In the genomic region with DNA sequence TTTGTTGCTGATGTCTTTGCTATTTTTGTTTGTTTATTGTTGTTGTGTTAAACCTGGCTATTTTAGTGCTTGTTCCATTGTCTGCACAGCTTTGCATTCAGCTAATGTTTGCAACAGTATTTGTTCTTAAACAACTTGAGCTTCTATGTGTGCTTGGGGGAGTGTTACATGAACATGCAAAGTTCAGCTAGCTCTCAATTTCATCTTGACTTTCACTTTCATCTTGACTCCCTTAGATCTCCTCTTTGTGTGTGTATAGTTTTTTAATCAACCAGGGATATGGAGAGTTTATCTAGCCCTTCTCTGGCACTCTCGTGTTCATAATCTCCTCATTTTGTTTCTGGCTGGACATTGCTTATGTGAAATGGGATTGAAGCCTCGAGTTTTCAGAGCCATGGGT, we compare ENCODE assay signal across 1 cellular context.
TF ChIP-seq lines count a peak whose summit lies in the region.

No MANE protein-coding gene starts in this region.

TF ChIP-seq in GM23338, 12 proteins besides CTCF, POLR2A, EP300 and RAD21 (continued from another document):
- TF ChIP-seq, protein P1, sequence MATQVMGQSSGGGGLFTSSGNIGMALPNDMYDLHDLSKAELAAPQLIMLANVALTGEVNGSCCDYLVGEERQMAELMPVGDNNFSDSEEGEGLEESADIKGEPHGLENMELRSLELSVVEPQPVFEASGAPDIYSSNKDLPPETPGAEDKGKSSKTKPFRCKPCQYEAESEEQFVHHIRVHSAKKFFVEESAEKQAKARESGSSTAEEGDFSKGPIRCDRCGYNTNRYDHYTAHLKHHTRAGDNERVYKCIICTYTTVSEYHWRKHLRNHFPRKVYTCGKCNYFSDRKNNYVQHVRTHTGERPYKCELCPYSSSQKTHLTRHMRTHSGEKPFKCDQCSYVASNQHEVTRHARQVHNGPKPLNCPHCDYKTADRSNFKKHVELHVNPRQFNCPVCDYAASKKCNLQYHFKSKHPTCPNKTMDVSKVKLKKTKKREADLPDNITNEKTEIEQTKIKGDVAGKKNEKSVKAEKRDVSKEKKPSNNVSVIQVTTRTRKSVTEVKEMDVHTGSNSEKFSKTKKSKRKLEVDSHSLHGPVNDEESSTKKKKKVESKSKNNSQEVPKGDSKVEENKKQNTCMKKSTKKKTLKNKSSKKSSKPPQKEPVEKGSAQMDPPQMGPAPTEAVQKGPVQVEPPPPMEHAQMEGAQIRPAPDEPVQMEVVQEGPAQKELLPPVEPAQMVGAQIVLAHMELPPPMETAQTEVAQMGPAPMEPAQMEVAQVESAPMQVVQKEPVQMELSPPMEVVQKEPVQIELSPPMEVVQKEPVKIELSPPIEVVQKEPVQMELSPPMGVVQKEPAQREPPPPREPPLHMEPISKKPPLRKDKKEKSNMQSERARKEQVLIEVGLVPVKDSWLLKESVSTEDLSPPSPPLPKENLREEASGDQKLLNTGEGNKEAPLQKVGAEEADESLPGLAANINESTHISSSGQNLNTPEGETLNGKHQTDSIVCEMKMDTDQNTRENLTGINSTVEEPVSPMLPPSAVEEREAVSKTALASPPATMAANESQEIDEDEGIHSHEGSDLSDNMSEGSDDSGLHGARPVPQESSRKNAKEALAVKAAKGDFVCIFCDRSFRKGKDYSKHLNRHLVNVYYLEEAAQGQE (IDR thresholded peaks at IDR 0.05; ENCODE audit: unreplicated experiment), result no peak
- TF ChIP-seq NANOG (IDR thresholded peaks at IDR 0.05; ENCODE audit: borderline replicate concordance) (no peak), STAT1 (IDR thresholded peaks at IDR 0.05; ENCODE audit: unreplicated experiment) (no peak), EZH2 (IDR thresholded peaks at IDR 0.05; ENCODE audit: low read depth, unreplicated experiment) (no peak), CREB1 (CRISPR knock-in tag; IDR thresholded peaks at IDR 0.05; ENCODE audit: low read depth) (no peak), JUNB (IDR thresholded peaks at IDR 0.05; ENCODE audit: unreplicated experiment) (no peak), POLR2AphosphoS5 (IDR thresholded peaks at IDR 0.05; ENCODE audit: low read depth) (no peak), EZH2phosphoT487 (IDR thresholded peaks at IDR 0.05; ENCODE audit: unreplicated experiment) (no peak), ZNF114 (CRISPR knock-in tag; IDR thresholded peaks at IDR 0.05) (no peak)
- TF ChIP-seq, protein P2, sequence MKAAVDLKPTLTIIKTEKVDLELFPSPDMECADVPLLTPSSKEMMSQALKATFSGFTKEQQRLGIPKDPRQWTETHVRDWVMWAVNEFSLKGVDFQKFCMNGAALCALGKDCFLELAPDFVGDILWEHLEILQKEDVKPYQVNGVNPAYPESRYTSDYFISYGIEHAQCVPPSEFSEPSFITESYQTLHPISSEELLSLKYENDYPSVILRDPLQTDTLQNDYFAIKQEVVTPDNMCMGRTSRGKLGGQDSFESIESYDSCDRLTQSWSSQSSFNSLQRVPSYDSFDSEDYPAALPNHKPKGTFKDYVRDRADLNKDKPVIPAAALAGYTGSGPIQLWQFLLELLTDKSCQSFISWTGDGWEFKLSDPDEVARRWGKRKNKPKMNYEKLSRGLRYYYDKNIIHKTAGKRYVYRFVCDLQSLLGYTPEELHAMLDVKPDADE (IDR thresholded peaks at IDR 0.05), result no peak
TF ChIP-seq in GM23338: peak in this region for 0.
